In genomic region chr1:234862944-234863515, GRCh38 we compare ENCODE assay signal across 10 cellular contexts.
DNase-seq lines count a peak whose midpoint lies in the region; TF ChIP-seq lines count a peak whose summit lies in the region.
"Had no signal": no experiment of that assay in that cellular context is flagged by ENCODE, and none has a peak within 500 bp of the region (broad histone marks: within the 10 kb centered on the region; RNA-seq: fewer than 3 reads in every experiment).

No MANE protein-coding gene starts in this region.

- H3K4me1 Mint-ChIP-seq in nephron: peaks cover 40% of the 10 kb centered on the region

- TF ChIP-seq CTCF in 22Rv1 (IDR thresholded peaks at IDR 0.05) (no peak), Peyer's patch (IDR thresholded peaks at IDR 0.05) (no peak), fibroblast of mammary gland (conservative IDR thresholded peaks at IDR 0.05; ENCODE audit: control insufficient read depth, insufficient read depth, low read depth, low read length) (no peak), nephron (IDR thresholded peaks at IDR 0.05; ENCODE audit: unreplicated experiment in 3 of 3) (no peak)

- no peaks in the 10 kb centered on the region for H3K36me3 Mint-ChIP-seq in nephron (ENCODE audit: low read depth)
- H3K36me3 Mint-ChIP-seq: IgD-negative memory B cell had no signal

- H3K36me3 ChIP-seq in Peyer's patch: no peaks in the 10 kb centered on the region
- H3K36me3 ChIP-seq: cardiac muscle cell had no signal

- peaks cover 0 to 28% (median 11%) of the 10 kb centered on the region in 4 donors for H3K4me1 ChIP-seq in Peyer's patch

- H3K4me3 Mint-ChIP-seq in nephron: peak overlapping the region in 2 of 3 experiments; percentile 7 to 56
- H3K4me3 Mint-ChIP-seq: IgD-negative memory B cell had no signal

- no peak for TF ChIP-seq POLR2A in Peyer's patch (IDR thresholded peaks at IDR 0.05)

- peak overlapping the region; percentile 93 to 96 (median 94) for H3K27ac Mint-ChIP-seq in nephron

- H3K4me3 ChIP-seq in Peyer's patch: no peak overlapping the region
- H3K4me3 ChIP-seq in fibroblast of mammary gland (ENCODE audit: control insufficient read depth, low read depth, low read length): no peak overlapping the region
- H3K4me3 ChIP-seq: cardiac muscle cell had no signal

- H3K27ac ChIP-seq in 22Rv1: peak overlapping the region; percentile 73
- H3K27ac ChIP-seq in Peyer's patch: peak overlapping the region in 3 of 4 donors; percentile 47 to 79 (median 63)
- H3K27ac ChIP-seq: cardiac muscle cell had no signal

- H3K9me3 ChIP-seq in Peyer's patch: no peaks in the 10 kb centered on the region

- DNase-seq in Peyer's patch: peak in 2 of 3 donors; percentile 64 to 74
- peak; percentile 72 for DNase-seq in fibroblast of mammary gland (ENCODE audit: low read depth)
- no peak for DNase-seq in germinal center (ENCODE audit: low spot score)
- DNase-seq in NCI-H2029 treated with DMSO at 0.1 percent for 48 hours (lab: John Stamatoyannopoulos, UW): no peak
- DNase-seq in stimulated activated CD8-positive, alpha-beta memory T cell treated with anti-CD3 and anti-CD28 coated beads, Interleukin-4, amount 100 ng/mL, for 48 hours: no peak
- DNase-seq in HUDEP-2 (lab: John Stamatoyannopoulos, UW; ENCODE audit: unreplicated experiment in 76 of 76): no peak

- peaks cover 3% of the 10 kb centered on the region for H3K9me3 Mint-ChIP-seq in nephron

- H3K27me3 ChIP-seq in Peyer's patch: no peaks in the 10 kb centered on the region
- H3K27me3 ChIP-seq: cardiac muscle cell had no signal

- peaks cover 4% of the 10 kb centered on the region for H3K27me3 Mint-ChIP-seq in nephron (ENCODE audit: low read depth)
- H3K27me3 Mint-ChIP-seq: IgD-negative memory B cell had no signal

Comparison
In these comparisons a context has a peak if more than half of its experiments do, and no peak if none do; other contexts are left out.
1. DNase-seq: peak in Peyer's patch (2 of 3) and fibroblast of mammary gland (single experiment); none in germinal center (single experiment), NCI-H2029 treated with DMSO at 0.1 percent for 48 hours (single experiment), stimulated activated CD8-positive, alpha-beta memory T cell treated with anti-CD3 and anti-CD28 coated beads, Interleukin-4, amount 100 ng/mL, for 48 hours (single experiment) and HUDEP-2 (0 of 76).